ENCODE assay signal across 14 cellular contexts in genomic region chr9:94872921-94873511, GRCh38.
DNase-seq lines count a peak whose midpoint lies in the region; ATAC-seq and TF ChIP-seq lines count a peak whose summit lies in the region.
"Had no signal": no experiment of that assay in that cellular context is flagged by ENCODE, and none has a peak within 500 bp of the region (broad histone marks: within the 10 kb centered on the region; RNA-seq: fewer than 3 reads in every experiment).

No MANE protein-coding gene starts in this region.

- H2BK120ac ChIP-seq in trophoblast cell (ENCODE audit: insufficient read depth, low read length, poor library complexity): peak overlapping the region; percentile 46

- H3K4me3 ChIP-seq in AG10803 (ENCODE audit: low read length): no peak overlapping the region
- H3K4me3 ChIP-seq in fibroblast of the aortic adventitia (ENCODE audit: low read depth, low read length): no peak overlapping the region
- H3K4me3 ChIP-seq in trophoblast cell (ENCODE audit: low read depth, low read length): no peak overlapping the region
- H3K4me3 ChIP-seq: GM12878, prostate gland had no signal

- H3K4me1 ChIP-seq in trophoblast cell (ENCODE audit: control insufficient read depth in 1 of 2, insufficient read depth in 2 of 2, low read length in 2 of 2): peaks cover 13 to 25% of the 10 kb centered on the region in 2 experiments
- H3K4me1 ChIP-seq: prostate gland had no signal

- no peak overlapping the region for H3K4me2 ChIP-seq in trophoblast cell (ENCODE audit: low read length)

- no peak overlapping the region for H3K23ac ChIP-seq in trophoblast cell (ENCODE audit: low read length)

- no peaks in the 10 kb centered on the region for H3K79me2 ChIP-seq in trophoblast cell (ENCODE audit: control insufficient read depth, insufficient read depth, low read length, poor library complexity)

- no peaks in the 10 kb centered on the region for H3K27me3 ChIP-seq in trophoblast cell (ENCODE audit: insufficient read depth, low read length)

- TF ChIP-seq CTCF in AG10803 (conservative IDR thresholded peaks at IDR 0.05; ENCODE audit: low read length) (no peak), fibroblast of the aortic adventitia (IDR thresholded peaks at IDR 0.05; ENCODE audit: insufficient read depth, low read length) (no peak)

- no peak overlapping the region for H3K9ac ChIP-seq in trophoblast cell (ENCODE audit: low read length)

- H2BK5ac ChIP-seq in trophoblast cell (ENCODE audit: low read depth, low read length, poor library complexity): peak overlapping the region; percentile 64

- no peak overlapping the region for H4K12ac ChIP-seq in trophoblast cell (ENCODE audit: low read depth, low read length)

- H3K79me1 ChIP-seq in trophoblast cell (ENCODE audit: low read length): peaks cover 31% of the 10 kb centered on the region

- H2AFZ ChIP-seq in trophoblast cell (ENCODE audit: insufficient read depth, low read length, poor library complexity): no peak overlapping the region

- DNase-seq in AG10803 (ENCODE audit: low read depth): peak; percentile 55
- DNase-seq in NCI-H69 (lab: John Stamatoyannopoulos, UW): peak; percentile 35
- DNase-seq in fibroblast of the aortic adventitia (ENCODE audit: low read depth): peak; percentile 98
- peak in 1 of 2 donors; percentile 66 for DNase-seq in trophoblast cell
- DNase-seq in NCI-H345 (lab: John Stamatoyannopoulos, UW): no peak
- no peak for DNase-seq in activated naive CD4-positive, alpha-beta T cell treated with anti-CD3 and anti-CD28 coated beads, Interleukin-2, amount 50 U/mL, for 16 hours
- no peak for DNase-seq in activated CD4-positive, alpha-beta T cell treated with anti-CD3 and anti-CD28 coated beads, Interleukin-2, amount 50 U/mL, for 1 hour
- DNase-seq: activated CD8-positive, alpha-beta T cell treated with anti-CD3 and anti-CD28 coated beads for 36 hours; immature natural killer cell; NCI-H2171 had no signal

- H3K18ac ChIP-seq in trophoblast cell (ENCODE audit: low read length): no peak overlapping the region

- no peaks in the 10 kb centered on the region for H3K9me3 ChIP-seq in trophoblast cell (ENCODE audit: insufficient read depth, low read depth, low read length)
- H3K9me3 ChIP-seq: prostate gland had no signal

- peak overlapping the region; percentile 71 for H3K27ac ChIP-seq in trophoblast cell (ENCODE audit: low read depth, low read length)
- H3K27ac ChIP-seq: C4-2B had no signal

- peak overlapping the region; percentile 24 for H3K4ac ChIP-seq in trophoblast cell (ENCODE audit: low read depth, low read length)

- WGBS in trophoblast cell (ENCODE audit: extremely low coverage, insufficient coverage, insufficient read length): no CpG with 5 or more reads among the region's 3 CpGs

- no peak overlapping the region for H4K8ac ChIP-seq in trophoblast cell (ENCODE audit: low read depth, low read length)

- no peak for ATAC-seq in GM19035 (IDR thresholded peaks at IDR 0.05; ENCODE audit: unreplicated experiment)
- ATAC-seq: activated CD8-positive, alpha-beta T cell treated with anti-CD3 and anti-CD28 coated beads for 36 hours; GM12878 had no signal

- H2AK5ac ChIP-seq in trophoblast cell (ENCODE audit: low read length): no peak overlapping the region

- peak overlapping the region; percentile 18 for H2BK12ac ChIP-seq in trophoblast cell (ENCODE audit: low read length)

- H4K91ac ChIP-seq in trophoblast cell (ENCODE audit: low read depth, low read length): peak overlapping the region; percentile 66

- H3K14ac ChIP-seq in trophoblast cell (ENCODE audit: low read length): no peak overlapping the region

- H3K36me3 ChIP-seq in trophoblast cell (ENCODE audit: control insufficient read depth in 1 of 2, insufficient read depth in 2 of 2, low read length in 2 of 2): no peaks in the 10 kb centered on the region
- H3K36me3 ChIP-seq: prostate gland had no signal

Comparison
In these comparisons a context has a peak if more than half of its experiments do, and no peak if none do; other contexts are left out.
1. DNase-seq: peak in AG10803 (single experiment), NCI-H69 (single experiment) and fibroblast of the aortic adventitia (single experiment); none in NCI-H345 (single experiment), activated naive CD4-positive, alpha-beta T cell treated with anti-CD3 and anti-CD28 coated beads, Interleukin-2, amount 50 U/mL, for 16 hours (single experiment) and activated CD4-positive, alpha-beta T cell treated with anti-CD3 and anti-CD28 coated beads, Interleukin-2, amount 50 U/mL, for 1 hour (single experiment).